23 cellular contexts compared by ENCODE assay signal in genomic region chr20:49682278-49682677, GRCh38. TPM values are rescaled to one million over a fixed set of nuclear protein-coding genes. Genes with fewer than 3 reads are reported as not detected.
DNase-seq lines count a peak whose midpoint lies in the region; ATAC-seq and TF ChIP-seq lines count a peak whose summit lies in the region.
"Had no signal": no experiment of that assay in that cellular context is flagged by ENCODE, and none has a peak within 500 bp of the region (broad histone marks: within the 10 kb centered on the region; RNA-seq: fewer than 3 reads in every experiment).

No MANE protein-coding gene starts in this region.

- peaks cover 3% of the 10 kb centered on the region for H3K27me3 Mint-ChIP-seq in GM23338 (ENCODE audit: insufficient read depth, low read depth, poor library complexity)
- H3K27me3 Mint-ChIP-seq: stimulated activated memory B cell treated with anti-CD40 and anti-IgM and Interleukin-4, amounts not matched to agents 10 μg/mL and 1 μg/mL and 100 μg/mL, for 72 hours had no signal

- POLR2A ChIA-PET in RWPE1 (lab: Yijun Ruan, JAX; ENCODE audit: low non-redundant PET): no interaction called here

- H3K27ac ChIP-seq in GM23338 (ENCODE audit: low read depth): 0 out of 2 replicates have a peak overlapping the region, but pooled peaks have one; percentile 68
- peak overlapping the region; percentile 24 for H3K27ac ChIP-seq in RWPE1
- H3K27ac ChIP-seq in gastrocnemius medialis: peak overlapping the region; percentile 77 to 91 (median 84)
- H3K27ac ChIP-seq: cardiac muscle cell, esophagus muscularis mucosa, right atrium auricular region had no signal

- H3K4me2 ChIP-seq in GM23338: no peak overlapping the region

- intact Hi-C loops in gastrocnemius medialis (cut with DNase I; ENCODE audit: low total_unique reads): no loop called here

- H3K4me3 ChIP-seq in GM23338 (no peak overlapping the region), gastrocnemius medialis (no peak overlapping the region)
- H3K4me3 ChIP-seq: adrenal gland, cardiac muscle cell, esophagus muscularis mucosa, mucosa of descending colon, Peyer's patch, right atrium auricular region had no signal

- H3K9me3 Mint-ChIP-seq in GM23338: no peaks in the 10 kb centered on the region; the same call in 2 of the 3 replicates
- H3K9me3 Mint-ChIP-seq: stimulated activated memory B cell treated with anti-CD40 and anti-IgM and Interleukin-4, amounts not matched to agents 10 μg/mL and 1 μg/mL and 100 μg/mL, for 72 hours had no signal

- H3K9me2 ChIP-seq in GM23338 (ENCODE audit: insufficient read depth): no peaks in the 10 kb centered on the region

- CTCF ChIA-PET in RWPE1 (lab: Yijun Ruan, JAX): no interaction called here

- no peak overlapping the region for H3K4me3 Mint-ChIP-seq in GM23338
- H3K4me3 Mint-ChIP-seq: stimulated activated memory B cell treated with anti-CD40 and anti-IgM and Interleukin-4, amounts not matched to agents 10 μg/mL and 1 μg/mL and 100 μg/mL, for 72 hours had no signal

- peaks cover 100% of the 10 kb centered on the region for H3K79me2 ChIP-seq in GM23338 (replicated peaks; ENCODE audit: insufficient read depth)

- H3K27ac Mint-ChIP-seq in GM23338: no peak overlapping the region
- H3K27ac Mint-ChIP-seq: stimulated activated memory B cell treated with anti-CD40 and anti-IgM and Interleukin-4, amounts not matched to agents 10 μg/mL and 1 μg/mL and 100 μg/mL, for 72 hours had no signal

- H3K36me3 ChIP-seq in GM23338 (ENCODE audit: insufficient read depth): 0 out of 2 replicates have a peak, but pooled peaks cover 4% of the 10 kb centered on the region
- no peaks in the 10 kb centered on the region for H3K36me3 ChIP-seq in gastrocnemius medialis
- H3K36me3 ChIP-seq: adrenal gland, cardiac muscle cell, Peyer's patch, right atrium auricular region had no signal

- H3K4me1 Mint-ChIP-seq in GM23338: peaks cover 66% of the 10 kb centered on the region

- no peaks in the 10 kb centered on the region for H3K27me3 ChIP-seq in GM23338 (ENCODE audit: insufficient read depth)
- no peaks in the 10 kb centered on the region for H3K27me3 ChIP-seq in gastrocnemius medialis
- H3K27me3 ChIP-seq: adrenal gland, cardiac muscle cell, esophagus muscularis mucosa, Peyer's patch, right atrium auricular region had no signal

- H3K4me1 ChIP-seq in GM23338 (ENCODE audit: insufficient read depth) (peaks cover 56% of the 10 kb centered on the region), gastrocnemius medialis (peaks cover 84 to 92% of the 10 kb centered on the region in 2 donors)

- in situ Hi-C loops in gastrocnemius medialis (cut with MboI; ENCODE audit: low sequenced_read_pairs in 4 of 4): no loop called here

- no peak for TF ChIP-seq CTCF in GM23338 (conservative IDR thresholded peaks at IDR 0.05; ENCODE audit: low read depth in 2 of 2)
- no peak for TF ChIP-seq CTCF in RWPE1 (conservative IDR thresholded peaks at IDR 0.05; ENCODE audit: low read depth)
- no peak for TF ChIP-seq CTCF in gastrocnemius medialis (IDR thresholded peaks at IDR 0.05 in 4 of 5, conservative IDR thresholded peaks at IDR 0.05 in 1 of 5)

- no peaks in the 10 kb centered on the region for H3F3A ChIP-seq in GM23338 (replicated peaks; ENCODE audit: low read depth)

- TF ChIP-seq POLR2A in gastrocnemius medialis (IDR thresholded peaks at IDR 0.05): no peak

- no peak for DNase-seq in GM23338 (ENCODE audit: low spot score)
- no peak for DNase-seq in RWPE1 (ENCODE audit: low spot score)
- peak; percentile 69 for DNase-seq in kidney tubule cell (ENCODE audit: low spot score)
- DNase-seq in gastrocnemius medialis: no peak
- DNase-seq in NCI-H1092 (lab: John Stamatoyannopoulos, UW): no peak
- no peak for DNase-seq in stimulated activated CD4-positive, alpha-beta T cell treated with anti-CD3 and anti-CD28 coated beads, Interleukin-15, amount 100 ng/mL, for 24 hours
- no peak for DNase-seq in AG08395 (ENCODE audit: low spot score)
- DNase-seq: activated CD4-positive, alpha-beta T cell treated with anti-CD3 and anti-CD28 coated beads for 48 hours; activated CD8-positive, alpha-beta memory T cell treated with anti-CD3 and anti-CD28 coated beads, Interleukin-2, amount 50 U/mL, for 4 hours; activated gamma-delta T cell; adrenal gland; left ventricle myocardium superior; MM.1S; NCI-H187; NCI-H226; nucleus accumbens; Peyer's patch had no signal

- H2AFZ ChIP-seq in GM23338: no peak overlapping the region

- ATAC-seq in GM23338 (no peak), gastrocnemius medialis (no peak)
- ATAC-seq: left ventricle myocardium superior; mucosa of descending colon; SK-N-SH treated with all-trans-retinoic acid at 6 μM for 48 hours; stimulated activated memory B cell treated with anti-CD40 and anti-IgM and Interleukin-4, amounts not matched to agents 10 μg/mL and 1 μg/mL and 100 μg/mL, for 72 hours had no signal

- no peaks in the 10 kb centered on the region for H3K9me3 ChIP-seq in gastrocnemius medialis
- H3K9me3 ChIP-seq: adrenal gland, esophagus muscularis mucosa, mucosa of descending colon, Peyer's patch, right atrium auricular region had no signal

- peaks cover 87% of the 10 kb centered on the region for H4K20me1 ChIP-seq in GM23338 (replicated peaks; ENCODE audit: insufficient read depth)

- H3K36me3 Mint-ChIP-seq in GM23338 (ENCODE audit: low read depth): peaks cover 5% of the 10 kb centered on the region; the same call in 2 of the 3 replicates

TF ChIP-seq in GM23338, 12 proteins besides CTCF, POLR2A, EP300 and RAD21 (continues in another document):
- TF ChIP-seq ZNF331 (CRISPR knock-in tag; IDR thresholded peaks at IDR 0.05; ENCODE audit: low read depth): no peak
- TF ChIP-seq NANOG (IDR thresholded peaks at IDR 0.05; ENCODE audit: borderline replicate concordance): no peak
- TF ChIP-seq STAT1 (IDR thresholded peaks at IDR 0.05; ENCODE audit: unreplicated experiment): no peak
- TF ChIP-seq POLR2AphosphoS5 (IDR thresholded peaks at IDR 0.05; ENCODE audit: low read depth): no peak
- no peak for TF ChIP-seq JUNB (IDR thresholded peaks at IDR 0.05; ENCODE audit: unreplicated experiment)
- TF ChIP-seq EZH2phosphoT487 (IDR thresholded peaks at IDR 0.05; ENCODE audit: unreplicated experiment): no peak
- no peak for TF ChIP-seq ZNF114 (CRISPR knock-in tag; IDR thresholded peaks at IDR 0.05)
- TF ChIP-seq ETS1 (IDR thresholded peaks at IDR 0.05): no peak

RNA-seq across cellular contexts. Expression of gene B4GALT5, which starts 31.4 kb away (rescaled TPM):
- total RNA-seq in GM23338 (2014; rRNA removed; shearing (Covaris generic)): 50.3 and 53.2 TPM in 2 replicates
- 19.1 and 20.1 TPM in 2 replicates for polyA plus RNA-seq in GM23338 (2016; fragmentation: Nextera tagmentation; extraction: Ambion mirVana)
- 10 to 100 TPM; 27.6 to 75.2 (median 56.4) TPM for total RNA-seq in gastrocnemius medialis

Comparison
In these comparisons a context has a peak if more than half of its experiments do, and no peak if none do; other contexts are left out.
1. H3K27ac ChIP-seq: peak in every context shown above with its lines; median percentile 84 in gastrocnemius medialis; 68 in GM23338; 24 in RWPE1.